In genomic region chr9:12441509-12441908, GRCh38 we compare ENCODE assay signal across 25 cellular contexts.
"Had no signal": no experiment of that assay in that cellular context is flagged by ENCODE, and none has a peak within 500 bp of the region (broad histone marks: within the 10 kb centered on the region; RNA-seq: fewer than 3 reads in every experiment).

No MANE protein-coding gene starts in this region.

- H3K27ac ChIP-seq: esophagus squamous epithelium, neural progenitor cell, parathyroid adenoma, sigmoid colon, stomach, thyroid gland had no signal

- H3K27me3 Mint-ChIP-seq: effector memory CD8-positive, alpha-beta T cell; naive thymus-derived CD4-positive, alpha-beta T cell; progenitor cell of endocrine pancreas had no signal

- DNase-seq: cortex of kidney; effector memory CD8-positive, alpha-beta T cell; erythroblast; esophagus squamous epithelium; foreskin melanocyte; glutamatergic neuron; hypothalamus; immature natural killer cell; islet precursor cell; kidney glomerular epithelial cell; mesendoderm; midbrain; naive thymus-derived CD4-positive, alpha-beta T cell; sigmoid colon; stimulated activated CD4-positive, alpha-beta T cell treated with anti-CD3 and anti-CD28 coated beads, Interleukin-2, amount 100 ng/mL, for 24 hours; stimulated activated CD4-positive, alpha-beta T cell treated with anti-CD3 and anti-CD28 coated beads, Interleukin-4, amount 100 ng/mL, for 24 hours; stimulated activated naive CD4-positive, alpha-beta T cell treated with Interleukin-2 at 50 U/mL for 16 hours; stomach; thyroid gland; trophoblast cell had no signal

- H3K79me2 ChIP-seq: parathyroid adenoma had no signal

- H3K4me1 Mint-ChIP-seq: immature natural killer cell; naive thymus-derived CD4-positive, alpha-beta T cell; nephron; stimulated activated effector memory CD8-positive, alpha-beta T cell treated with anti-CD3 and anti-CD28 coated beads, Interleukin-12 subunit alpha, Interleukin-12 subunit beta, amount 100 ng/mL, for 72 hours had no signal

- ATAC-seq: effector memory CD8-positive, alpha-beta T cell; naive thymus-derived CD4-positive, alpha-beta T cell; stimulated activated effector memory CD8-positive, alpha-beta T cell treated with anti-CD3 and anti-CD28 coated beads, Interleukin-12 subunit alpha, Interleukin-12 subunit beta, amount 100 ng/mL, for 72 hours had no signal

- H3K9me3 ChIP-seq: esophagus squamous epithelium, sigmoid colon, thyroid gland had no signal

- H3K4me2 ChIP-seq: neural progenitor cell had no signal

- H3K27ac Mint-ChIP-seq: effector memory CD8-positive, alpha-beta T cell; immature natural killer cell; naive thymus-derived CD4-positive, alpha-beta T cell; nephron; neural progenitor cell; stimulated activated effector memory CD8-positive, alpha-beta T cell treated with anti-CD3 and anti-CD28 coated beads, Interleukin-12 subunit alpha, Interleukin-12 subunit beta, amount 100 ng/mL, for 72 hours had no signal

- H3K4me1 ChIP-seq: esophagus squamous epithelium, neural progenitor cell, parathyroid adenoma, sigmoid colon, stomach, thyroid gland had no signal

- H3K4me3 Mint-ChIP-seq: effector memory CD8-positive, alpha-beta T cell; immature natural killer cell; naive thymus-derived CD4-positive, alpha-beta T cell; nephron; neural progenitor cell; stimulated activated effector memory CD8-positive, alpha-beta T cell treated with anti-CD3 and anti-CD28 coated beads, Interleukin-12 subunit alpha, Interleukin-12 subunit beta, amount 100 ng/mL, for 72 hours had no signal

- H2AFZ ChIP-seq: neural progenitor cell, parathyroid adenoma had no signal

- H3K4me3 ChIP-seq: esophagus squamous epithelium, neural progenitor cell, sigmoid colon, stomach, thyroid gland had no signal

- H3K36me3 ChIP-seq: esophagus squamous epithelium, neural progenitor cell, sigmoid colon, stomach, thyroid gland had no signal

- H3K36me3 Mint-ChIP-seq: immature natural killer cell; neural progenitor cell; stimulated activated effector memory CD8-positive, alpha-beta T cell treated with anti-CD3 and anti-CD28 coated beads, Interleukin-12 subunit alpha, Interleukin-12 subunit beta, amount 100 ng/mL, for 72 hours had no signal

- H3K27me3 ChIP-seq: esophagus squamous epithelium, neural progenitor cell, sigmoid colon, stomach, thyroid gland had no signal

- H3K9me3 Mint-ChIP-seq: nephron, neural progenitor cell had no signal
